ENCODE assay signal across 22 cellular contexts in genomic region chr10:95531041-95531809, GRCh38. TPM values are rescaled to one million over a fixed set of nuclear protein-coding genes. Genes with fewer than 3 reads are reported as not detected.
DNase-seq lines count a peak whose midpoint lies in the region; ATAC-seq, FAIRE-seq and TF ChIP-seq lines count a peak whose summit lies in the region.
"Had no signal": no experiment of that assay in that cellular context is flagged by ENCODE, and none has a peak within 500 bp of the region (broad histone marks: within the 10 kb centered on the region; RNA-seq: fewer than 3 reads in every experiment).

No MANE protein-coding gene starts in this region.

- no peak overlapping the region for H3K9ac ChIP-seq in kidney (ENCODE audit: low read length in 2 of 2)

- H3K4me3 Mint-ChIP-seq in Caco-2 (ENCODE audit: unreplicated experiment) = no peak overlapping the region
- H3K4me3 Mint-ChIP-seq in stimulated activated effector memory CD8-positive, alpha-beta T cell treated with anti-CD3 and anti-CD28 coated beads, Interleukin-12 subunit alpha, Interleukin-12 subunit beta, amount 100 ng/mL, for 72 hours = no peak overlapping the region
- H3K4me3 Mint-ChIP-seq: activated naive CD4-positive, alpha-beta T cell treated with anti-CD3 and anti-CD28 coated beads, Interleukin-2, amount 50 U/mL, for 24 hours; activated T-cell treated with anti-CD3 and anti-CD28 coated beads, Interleukin-2, amount 50 U/mL, for 72 hours had no signal

- no peak for FAIRE-seq in kidney (lab: Jason Lieb, UNC)
- FAIRE-seq: astrocyte had no signal

- peaks cover 74% of the 10 kb centered on the region for H3K4me1 ChIP-seq in Caco-2
- H3K4me1 ChIP-seq in gastroesophageal sphincter = peaks cover 23 to 100% (median 28%) of the 10 kb centered on the region in 3 donors
- no peaks in the 10 kb centered on the region for H3K4me1 ChIP-seq in kidney (ENCODE audit: control insufficient read depth in 1 of 2, insufficient read depth in 1 of 2, low read depth in 1 of 2, low read length in 2 of 2)
- H3K4me1 ChIP-seq: testis had no signal

- H3K9me3 Mint-ChIP-seq in Caco-2 (ENCODE audit: unreplicated experiment) = no peaks in the 10 kb centered on the region
- no peaks in the 10 kb centered on the region for H3K9me3 Mint-ChIP-seq in stimulated activated effector memory CD8-positive, alpha-beta T cell treated with anti-CD3 and anti-CD28 coated beads, Interleukin-12 subunit alpha, Interleukin-12 subunit beta, amount 100 ng/mL, for 72 hours
- H3K9me3 Mint-ChIP-seq: activated naive CD4-positive, alpha-beta T cell treated with anti-CD3 and anti-CD28 coated beads, Interleukin-2, amount 50 U/mL, for 24 hours; activated T-cell treated with anti-CD3 and anti-CD28 coated beads, Interleukin-2, amount 50 U/mL, for 72 hours had no signal

- H3K27me3 ChIP-seq in Caco-2 (replicated peaks; ENCODE audit: control insufficient read depth, insufficient read depth, low read length) (no peaks in the 10 kb centered on the region), gastroesophageal sphincter (no peaks in the 10 kb centered on the region)
- H3K27me3 ChIP-seq: testis had no signal

- H3K27ac Mint-ChIP-seq in Caco-2 (ENCODE audit: unreplicated experiment) = peak overlapping the region; percentile 78
- H3K27ac Mint-ChIP-seq in stimulated activated effector memory CD8-positive, alpha-beta T cell treated with anti-CD3 and anti-CD28 coated beads, Interleukin-12 subunit alpha, Interleukin-12 subunit beta, amount 100 ng/mL, for 72 hours = peak overlapping the region; percentile 67
- H3K27ac Mint-ChIP-seq: activated naive CD4-positive, alpha-beta T cell treated with anti-CD3 and anti-CD28 coated beads, Interleukin-2, amount 50 U/mL, for 24 hours; activated T-cell treated with anti-CD3 and anti-CD28 coated beads, Interleukin-2, amount 50 U/mL, for 72 hours had no signal

- no peaks in the 10 kb centered on the region for H3K27me3 Mint-ChIP-seq in Caco-2 (ENCODE audit: insufficient read depth, unreplicated experiment)

- TF ChIP-seq CTCF in Caco-2 (IDR thresholded peaks at IDR 0.05; ENCODE audit: insufficient read depth in 1 of 2, low read depth in 1 of 2, low read length in 1 of 2, severe bottlenecking in 1 of 2, unreplicated experiment in 1 of 2) (no peak), gastroesophageal sphincter (IDR thresholded peaks at IDR 0.05) (no peak), kidney (IDR thresholded peaks at IDR 0.05; ENCODE audit: borderline replicate concordance, extremely low read depth, insufficient read depth) (no peak)

- no peak for DNase-seq in Caco-2
- peak; percentile 18 for DNase-seq in UCSD-AML1 (lab: John Stamatoyannopoulos, UW; ENCODE audit: unreplicated experiment)
- DNase-seq in stimulated activated effector memory CD8-positive, alpha-beta T cell treated with anti-CD3 and anti-CD28 coated beads, Interleukin-12 subunit alpha, Interleukin-12 subunit beta, amount 100 ng/mL, for 72 hours (ENCODE audit: low spot score in 2 of 2) = no peak
- no peak for DNase-seq in kidney
- no peak for DNase-seq in substantia nigra (lab: John Stamatoyannopoulos, UW)
- DNase-seq in NCI-H510A (lab: John Stamatoyannopoulos, UW) = no peak
- DNase-seq: activated T-cell treated with anti-CD3 and anti-CD28 coated beads, Interleukin-2, amount 50 U/mL, for 72 hours; DMS79; effector CD8-positive, alpha-beta T cell; H7; head of caudate nucleus; lower lobe of right lung; NCI-H187; NCI-H226; nucleus accumbens; retina; stimulated activated CD8-positive, alpha-beta memory T cell treated with anti-CD3 and anti-CD28 coated beads, Interleukin-4, amount 100 ng/mL, for 48 hours; testis had no signal

- CTCF ChIA-PET in Caco-2 (lab: Charles Lee) = no interaction called here

- no peak for TF ChIP-seq EP300 in gastroesophageal sphincter (IDR thresholded peaks at IDR 0.05)

- intact Hi-C loops in Caco-2 (cut with micrococcal nuclease; ENCODE audit: unreplicated experiment) = no loop called here
- intact Hi-C loops in kidney (cut with DNase I) = no loop called here

- H3K4me3 ChIP-seq in Caco-2 (ENCODE audit: low read depth, low read length) (no peak overlapping the region), gastroesophageal sphincter (no peak overlapping the region), kidney (ENCODE audit: low read length in 2 of 2) (no peak overlapping the region)
- H3K4me3 ChIP-seq: lower lobe of right lung, testis had no signal

- H3K36me3 ChIP-seq in Caco-2 (ENCODE audit: control insufficient read depth, insufficient read depth, low read length) (no peaks in the 10 kb centered on the region), gastroesophageal sphincter (no peaks in the 10 kb centered on the region), kidney (ENCODE audit: control insufficient read depth in 1 of 2, insufficient read depth in 2 of 2, low read length in 2 of 2) (no peaks in the 10 kb centered on the region)
- H3K36me3 ChIP-seq: lower lobe of right lung had no signal

- H3K4me1 Mint-ChIP-seq in Caco-2 (ENCODE audit: low read depth, unreplicated experiment) = peaks cover 56% of the 10 kb centered on the region
- peaks cover 19% of the 10 kb centered on the region for H3K4me1 Mint-ChIP-seq in stimulated activated effector memory CD8-positive, alpha-beta T cell treated with anti-CD3 and anti-CD28 coated beads, Interleukin-12 subunit alpha, Interleukin-12 subunit beta, amount 100 ng/mL, for 72 hours

- 31 to 60% methylated on average over 9 to 12 of the region's 13 CpGs for WGBS in gastroesophageal sphincter (ENCODE audit: low coverage in 1 of 2), 2 donors

- peaks cover 10% of the 10 kb centered on the region for H3K36me3 Mint-ChIP-seq in Caco-2 (ENCODE audit: insufficient read depth, unreplicated experiment)
- no peaks in the 10 kb centered on the region for H3K36me3 Mint-ChIP-seq in stimulated activated effector memory CD8-positive, alpha-beta T cell treated with anti-CD3 and anti-CD28 coated beads, Interleukin-12 subunit alpha, Interleukin-12 subunit beta, amount 100 ng/mL, for 72 hours
- H3K36me3 Mint-ChIP-seq: activated naive CD4-positive, alpha-beta T cell treated with anti-CD3 and anti-CD28 coated beads, Interleukin-2, amount 50 U/mL, for 24 hours had no signal

- ATAC-seq in gastroesophageal sphincter = no peak
- no peak for ATAC-seq in stimulated activated effector memory CD8-positive, alpha-beta T cell treated with anti-CD3 and anti-CD28 coated beads, Interleukin-12 subunit alpha, Interleukin-12 subunit beta, amount 100 ng/mL, for 72 hours
- no peak for ATAC-seq in GM21619 (IDR thresholded peaks at IDR 0.05; ENCODE audit: unreplicated experiment)
- ATAC-seq: activated T-cell treated with anti-CD3 and anti-CD28 coated beads, Interleukin-2, amount 50 U/mL, for 72 hours had no signal

- BruUV-seq in Caco-2 (replicated peaks; lab: Mats Ljungman, UMichigan) = no TSS peak

- H3K9me3 ChIP-seq in Caco-2 (no peaks in the 10 kb centered on the region), gastroesophageal sphincter (no peaks in the 10 kb centered on the region), kidney (ENCODE audit: control insufficient read depth in 1 of 2, low read length in 2 of 2) (no peaks in the 10 kb centered on the region)
- H3K9me3 ChIP-seq: lower lobe of right lung, testis had no signal

- peak overlapping the region; percentile 84 to 100 (median 96) for H3K27ac ChIP-seq in gastroesophageal sphincter
- no peak overlapping the region for H3K27ac ChIP-seq in kidney (ENCODE audit: low read depth in 2 of 2, low read length in 2 of 2)
- no peak overlapping the region for H3K27ac ChIP-seq in substantia nigra (ENCODE audit: low read depth, low read length, poor library complexity, severe bottlenecking)
- H3K27ac ChIP-seq: lower lobe of right lung had no signal

- POLR2A ChIA-PET in Caco-2 (lab: Charles Lee) = no interaction called here

- no peak for TF ChIP-seq POLR2A in gastroesophageal sphincter (IDR thresholded peaks at IDR 0.05)

RNA-seq across cellular contexts. Expression of gene SORBS1, which starts 29.9 kb away (rescaled TPM):
- 39.3 and 44.1 TPM in 2 replicates for total RNA-seq in Caco-2 (2022)
- total RNA-seq in gastroesophageal sphincter = 1,000 to 10,000 TPM; 1,866 to 2,220 (median 1,948) TPM
- total RNA-seq in kidney = 91.7 TPM
- 12.2 TPM for polyA plus RNA-seq in kidney (ENCODE audit: insufficient read depth, low read depth, low replicate concordance)

Comparison
In these comparisons a context has a peak if more than half of its experiments do, and no peak if none do; other contexts are left out.
1. H3K27ac ChIP-seq: peak in gastroesophageal sphincter (4 of 4); none in kidney (0 of 2) and substantia nigra (single experiment).
2. RNA of gene SORBS1, which starts 29.9 kb away (total RNA-seq): 1,866 to 2,220 TPM in gastroesophageal sphincter; 91.7 TPM in kidney (single experiment) and 39.3 to 44.1 TPM in Caco-2; every median in the first group is over 10 times any median in the second.